ENCODE assay signal across 10 cellular contexts in genomic region chr1:3598051-3598471, GRCh38. TPM values are rescaled to one million over a fixed set of nuclear protein-coding genes. Genes with fewer than 3 reads are reported as not detected.
A peak's percentile ranks its signal among the peaks of the same experiment; 100 is the strongest.
DNase-seq lines count a peak whose midpoint lies in the region; ATAC-seq and TF ChIP-seq lines count a peak whose summit lies in the region.
"Had no signal": no experiment of that assay in that cellular context is flagged by ENCODE, and none has a peak within 500 bp of the region (broad histone marks: within the 10 kb centered on the region; RNA-seq: fewer than 3 reads in every experiment).

No MANE protein-coding gene starts in this region.

- no peak overlapping the region for H3K4me3 ChIP-seq in CD4-positive, CD25-positive, alpha-beta regulatory T cell (ENCODE audit: low read depth, low read length)
- H3K4me3 ChIP-seq in HUES64 (ENCODE audit: low read length) (no peak overlapping the region), epithelial cell of esophagus (ENCODE audit: low read length) (no peak overlapping the region), colonic mucosa (no peak overlapping the region)

- no peaks in the 10 kb centered on the region for H3K27me3 ChIP-seq in CD4-positive, CD25-positive, alpha-beta regulatory T cell (ENCODE audit: control insufficient read depth, insufficient read depth, low read length)
- H3K27me3 ChIP-seq in HUES64 (ENCODE audit: insufficient read depth, low read length): no peaks in the 10 kb centered on the region
- no peaks in the 10 kb centered on the region for H3K27me3 ChIP-seq in colonic mucosa

- no peaks in the 10 kb centered on the region for H3K9me3 ChIP-seq in CD4-positive, CD25-positive, alpha-beta regulatory T cell (ENCODE audit: control insufficient read depth in 2 of 2, low read length in 2 of 2)
- H3K9me3 ChIP-seq in HUES64 (ENCODE audit: insufficient read depth, low read depth, low read length): no peaks in the 10 kb centered on the region
- H3K9me3 ChIP-seq in colonic mucosa: no peaks in the 10 kb centered on the region

- H3K4me1 ChIP-seq in CD4-positive, CD25-positive, alpha-beta regulatory T cell (ENCODE audit: control insufficient read depth, insufficient read depth, low read length, poor library complexity, severe bottlenecking): peaks cover 21% of the 10 kb centered on the region
- H3K4me1 ChIP-seq in HUES64 (ENCODE audit: insufficient read depth, low read length): peaks cover 18% of the 10 kb centered on the region
- no peaks in the 10 kb centered on the region for H3K4me1 ChIP-seq in colonic mucosa

- no peak for ATAC-seq in CD4-positive, CD25-positive, alpha-beta regulatory T cell (ENCODE audit: low read depth in 2 of 2)
- ATAC-seq in natural killer cell treated with Interleukin-12 subunit alpha and Interleukin-12 subunit beta and Interleukin-15 and Interleukin-18, amount 100 ng/mL, for 72 hours: no peak
- ATAC-seq in HG03095 (IDR thresholded peaks at IDR 0.05; ENCODE audit: unreplicated experiment): no peak
- ATAC-seq in GM18868 (IDR thresholded peaks at IDR 0.05; ENCODE audit: unreplicated experiment): no peak

- no peak overlapping the region for H3K27ac ChIP-seq in CD4-positive, CD25-positive, alpha-beta regulatory T cell (ENCODE audit: insufficient read depth, low read length, poor library complexity, severe bottlenecking)
- H3K27ac ChIP-seq in HUES64 (ENCODE audit: low read depth, low read length) (0 out of 2 replicates have a peak overlapping the region, but pooled peaks have one; percentile 40), colonic mucosa (no peak overlapping the region)

- H3K36me3 Mint-ChIP-seq in CD4-positive, CD25-positive, alpha-beta regulatory T cell: no peaks in the 10 kb centered on the region
- H3K36me3 Mint-ChIP-seq in natural killer cell treated with Interleukin-12 subunit alpha and Interleukin-12 subunit beta and Interleukin-15 and Interleukin-18, amount 100 ng/mL, for 72 hours: no peaks in the 10 kb centered on the region

- peaks cover 0 to 25% (median 8%) of the 10 kb centered on the region in 4 donors for H3K4me1 Mint-ChIP-seq in CD4-positive, CD25-positive, alpha-beta regulatory T cell
- H3K4me1 Mint-ChIP-seq in natural killer cell treated with Interleukin-12 subunit alpha and Interleukin-12 subunit beta and Interleukin-15 and Interleukin-18, amount 100 ng/mL, for 72 hours (ENCODE audit: low read depth in 2 of 2): peaks cover 13 to 18% of the 10 kb centered on the region in 2 donors

- H3K9ac ChIP-seq in HUES64 (ENCODE audit: low read depth, low read length) (0 out of 2 replicates have a peak overlapping the region, but pooled peaks have one; percentile 22), colonic mucosa (ENCODE audit: low read depth in 2 of 2, low read length in 2 of 2) (no peak overlapping the region)

- no peaks in the 10 kb centered on the region for H3K36me3 ChIP-seq in CD4-positive, CD25-positive, alpha-beta regulatory T cell (ENCODE audit: control insufficient read depth, insufficient read depth, low read length)
- H3K36me3 ChIP-seq in HUES64 (ENCODE audit: insufficient read depth, low read length) (no peaks in the 10 kb centered on the region; the same call in 1 of the 2 replicates), colonic mucosa (no peaks in the 10 kb centered on the region)

- no peaks in the 10 kb centered on the region for H3K27me3 Mint-ChIP-seq in CD4-positive, CD25-positive, alpha-beta regulatory T cell
- H3K27me3 Mint-ChIP-seq in natural killer cell treated with Interleukin-12 subunit alpha and Interleukin-12 subunit beta and Interleukin-15 and Interleukin-18, amount 100 ng/mL, for 72 hours: no peaks in the 10 kb centered on the region

- 77% methylated on average over 25 of the region's 25 CpGs for WGBS in HUES64

- peak overlapping the region in 3 of 4 donors; percentile 32 to 82 (median 80) for H3K4me3 Mint-ChIP-seq in CD4-positive, CD25-positive, alpha-beta regulatory T cell
- peak overlapping the region; percentile 70 for H3K4me3 Mint-ChIP-seq in natural killer cell treated with Interleukin-12 subunit alpha and Interleukin-12 subunit beta and Interleukin-15 and Interleukin-18, amount 100 ng/mL, for 72 hours

- DNase-seq in CD4-positive, CD25-positive, alpha-beta regulatory T cell: no peak
- DNase-seq in epithelial cell of esophagus (ENCODE audit: low read depth) (peak; percentile 49), colonic mucosa (no peak), DMS114 treated with DMSO at 0.1 percent for 48 hours (lab: John Stamatoyannopoulos, UW; ENCODE audit: unreplicated experiment) (no peak)
- DNase-seq in natural killer cell treated with Interleukin-12 subunit alpha and Interleukin-12 subunit beta and Interleukin-15 and Interleukin-18, amount 100 ng/mL, for 72 hours (ENCODE audit: low spot score): no peak
- DNase-seq: NCI-H524 had no signal

- TF ChIP-seq CTCF in epithelial cell of esophagus (IDR thresholded peaks at IDR 0.05; ENCODE audit: insufficient read depth, low read depth, low read length, missing control alignments) (no peak), colonic mucosa (IDR thresholded peaks at IDR 0.05) (no peak)

- intact Hi-C loops in colonic mucosa (cut with DNase I): no loop called here

- peak overlapping the region in 2 of 3 donors; percentile 77 to 82 for H3K27ac Mint-ChIP-seq in CD4-positive, CD25-positive, alpha-beta regulatory T cell
- peak overlapping the region in 1 of 2 donors; percentile 57 for H3K27ac Mint-ChIP-seq in natural killer cell treated with Interleukin-12 subunit alpha and Interleukin-12 subunit beta and Interleukin-15 and Interleukin-18, amount 100 ng/mL, for 72 hours
- H3K27ac Mint-ChIP-seq: dendritic cell treated with granulocyte-macrophage colony-stimulating factor and Interleukin-4, amounts not matched to agents 40 ng/mL and 50 ng/mL, for 4 days had no signal

- H3K9me3 Mint-ChIP-seq in CD4-positive, CD25-positive, alpha-beta regulatory T cell: no peaks in the 10 kb centered on the region
- H3K9me3 Mint-ChIP-seq in natural killer cell treated with Interleukin-12 subunit alpha and Interleukin-12 subunit beta and Interleukin-15 and Interleukin-18, amount 100 ng/mL, for 72 hours: no peaks in the 10 kb centered on the region
- H3K9me3 Mint-ChIP-seq: dendritic cell treated with granulocyte-macrophage colony-stimulating factor and Interleukin-4, amounts not matched to agents 40 ng/mL and 50 ng/mL, for 4 days had no signal

RNA-seq across cellular contexts. Expression of gene MEGF6, which starts 13.2 kb away (rescaled TPM):
- 123 TPM for total RNA-seq in CD4-positive, CD25-positive, alpha-beta regulatory T cell
- 1 to 10 TPM; 4.7 to 9.8 (median 6.5) TPM for polyA plus RNA-seq in CD4-positive, CD25-positive, alpha-beta regulatory T cell
- 5.6 TPM for polyA plus RNA-seq in HUES64 (2013, experiment 1 of 2)
- polyA plus RNA-seq in HUES64 (2013, experiment 2 of 2): 7.3 TPM
- 1 to 10 TPM in 1 of 2 donors, under 1 TPM in 1; 0.36 to 1.6 TPM for total RNA-seq in natural killer cell treated with Interleukin-12 subunit alpha and Interleukin-12 subunit beta and Interleukin-15 and Interleukin-18, amount 100 ng/mL, for 72 hours
- total RNA-seq in colonic mucosa: 1 to 10 TPM; 5.2 to 6.4 TPM

RNA-seq across cellular contexts. Expression of gene TPRG1L, which starts 26.8 kb away (rescaled TPM):
- 26.9 TPM for total RNA-seq in CD4-positive, CD25-positive, alpha-beta regulatory T cell
- 10 to 100 TPM; 34.3 to 35.9 (median 35.1) TPM for polyA plus RNA-seq in CD4-positive, CD25-positive, alpha-beta regulatory T cell
- polyA plus RNA-seq in HUES64 (2013, experiment 1 of 2): 22.5 TPM
- 22.6 TPM for polyA plus RNA-seq in HUES64 (2013, experiment 2 of 2)
- total RNA-seq in natural killer cell treated with Interleukin-12 subunit alpha and Interleukin-12 subunit beta and Interleukin-15 and Interleukin-18, amount 100 ng/mL, for 72 hours: 10 to 100 TPM; 11.9 to 18.4 TPM
- total RNA-seq in colonic mucosa: 10 to 100 TPM; 63.0 to 81.5 TPM

RNA-seq across cellular contexts. Expression of gene WRAP73, which starts 51.8 kb away (rescaled TPM):
- 37.1 TPM for total RNA-seq in CD4-positive, CD25-positive, alpha-beta regulatory T cell
- polyA plus RNA-seq in CD4-positive, CD25-positive, alpha-beta regulatory T cell: 10 to 100 TPM; 27.9 to 36.5 (median 33.2) TPM
- 18.2 TPM for polyA plus RNA-seq in HUES64 (2013, experiment 1 of 2)
- 18.1 TPM for polyA plus RNA-seq in HUES64 (2013, experiment 2 of 2)
- 10 to 100 TPM; 27.6 to 51.3 TPM for total RNA-seq in natural killer cell treated with Interleukin-12 subunit alpha and Interleukin-12 subunit beta and Interleukin-15 and Interleukin-18, amount 100 ng/mL, for 72 hours
- 10 to 100 TPM; 19.9 to 24.2 TPM for total RNA-seq in colonic mucosa

RNA-seq across cellular contexts. Expression of gene TP73, which starts 54.3 kb away (rescaled TPM):
- not detected for total RNA-seq in CD4-positive, CD25-positive, alpha-beta regulatory T cell
- polyA plus RNA-seq in CD4-positive, CD25-positive, alpha-beta regulatory T cell: under 1 TPM in 2 of 4 donors, not detected in 2; 0.08 to 0.12 TPM
- polyA plus RNA-seq in HUES64 (2013, experiment 1 of 2): 0.65 TPM
- polyA plus RNA-seq in HUES64 (2013, experiment 2 of 2): 0.76 TPM
- 1 to 10 TPM; 1.5 to 5.7 TPM for total RNA-seq in natural killer cell treated with Interleukin-12 subunit alpha and Interleukin-12 subunit beta and Interleukin-15 and Interleukin-18, amount 100 ng/mL, for 72 hours
- total RNA-seq in colonic mucosa: under 1 TPM; 0.29 to 0.42 TPM

Comparison
In these comparisons a context has a peak if more than half of its experiments do, and no peak if none do; other contexts are left out.
1. RNA of gene MEGF6, which starts 13.2 kb away (total RNA-seq): 123 TPM in CD4-positive, CD25-positive, alpha-beta regulatory T cell (single experiment); 5.2 to 6.4 TPM in colonic mucosa and 0.36 to 1.6 TPM in natural killer cell treated with Interleukin-12 subunit alpha and Interleukin-12 subunit beta and Interleukin-15 and Interleukin-18, amount 100 ng/mL, for 72 hours; every median in the first group is over 10 times any median in the second.